In genomic region chr3:173004681-173005080, GRCh38 we compare ENCODE assay signal across 9 cellular contexts.
"Had no signal": no experiment of that assay in that cellular context is flagged by ENCODE, and none has a peak within 500 bp of the region (broad histone marks: within the 10 kb centered on the region; RNA-seq: fewer than 3 reads in every experiment).

No MANE protein-coding gene starts in this region.

- H3K4me2 ChIP-seq: KMS-11 had no signal

- FAIRE-seq: HepG2, HTR-8/SVneo had no signal

- H3K36me3 Mint-ChIP-seq: IgD-negative memory B cell had no signal

- H3K27ac Mint-ChIP-seq: IgD-negative memory B cell had no signal

- H3K4me1 Mint-ChIP-seq: IgD-negative memory B cell had no signal

- ATAC-seq: HepG2 had no signal

- H3K4me3 Mint-ChIP-seq: IgD-negative memory B cell had no signal

- H3K27ac ChIP-seq: HL-60, KMS-11 had no signal

- DNase-seq: IMR-90, Karpas-422, KBM-7, KG1 had no signal

- H3K9ac ChIP-seq: KMS-11 had no signal
